ENCODE assay signal across 20 cellular contexts in genomic region chr12:91633734-91634357, GRCh38.
"Had no signal": no experiment of that assay in that cellular context is flagged by ENCODE, and none has a peak within 500 bp of the region (broad histone marks: within the 10 kb centered on the region; RNA-seq: fewer than 3 reads in every experiment).

No MANE protein-coding gene starts in this region.

- H3K27ac ChIP-seq: body of pancreas, esophagus muscularis mucosa, left lung, neutrophil, skin epidermis, thyroid gland, VCaP had no signal

- H3K36me3 ChIP-seq: esophagus muscularis mucosa, left lung, neutrophil, thyroid gland had no signal

- ATAC-seq: body of pancreas; left lung; naive thymus-derived CD8-positive, alpha-beta T cell; SK-N-SH treated with all-trans-retinoic acid at 6 μM for 48 hours had no signal

- H3K27me3 Mint-ChIP-seq: activated naive CD8-positive, alpha-beta T cell; naive thymus-derived CD8-positive, alpha-beta T cell had no signal

- H3K4me3 ChIP-seq: body of pancreas, esophagus muscularis mucosa, left lung, skin epidermis, thyroid gland had no signal

- H3K27me3 ChIP-seq: body of pancreas, esophagus muscularis mucosa, left lung, neutrophil, thyroid gland had no signal

- H3K27ac Mint-ChIP-seq: activated naive CD8-positive, alpha-beta T cell had no signal

- H3K9me3 ChIP-seq: body of pancreas, esophagus muscularis mucosa, neutrophil, thyroid gland had no signal

- DNase-seq: activated CD4-positive, alpha-beta T cell treated with anti-CD3 and anti-CD28 coated beads for 1 hour; activated CD4-positive, alpha-beta T cell treated with anti-CD3 and anti-CD28 coated beads, Interleukin-2, amount 50 U/mL, for 4 hours; activated effector memory CD4-positive, alpha-beta T cell treated with anti-CD3 and anti-CD28 coated beads, Interleukin-2, amount 50 U/mL, for 16 hours; amygdala; body of pancreas; caudate nucleus; islet precursor cell; mammary epithelial cell; naive thymus-derived CD8-positive, alpha-beta T cell; SHP77 treated with DMSO at 0.1 percent for 48 hours; stimulated activated CD4-positive, alpha-beta T cell treated with anti-CD3 and anti-CD28 coated beads, Interleukin-4, amount 100 ng/mL, for 4 hours; T-helper 1 cell; thyroid gland had no signal

- H3K36me3 Mint-ChIP-seq: activated naive CD8-positive, alpha-beta T cell; naive thymus-derived CD8-positive, alpha-beta T cell had no signal

- H3K4me1 ChIP-seq: body of pancreas, esophagus muscularis mucosa, left lung, thyroid gland had no signal
